ENCODE assay signal across 25 cellular contexts in the genomic region with DNA sequence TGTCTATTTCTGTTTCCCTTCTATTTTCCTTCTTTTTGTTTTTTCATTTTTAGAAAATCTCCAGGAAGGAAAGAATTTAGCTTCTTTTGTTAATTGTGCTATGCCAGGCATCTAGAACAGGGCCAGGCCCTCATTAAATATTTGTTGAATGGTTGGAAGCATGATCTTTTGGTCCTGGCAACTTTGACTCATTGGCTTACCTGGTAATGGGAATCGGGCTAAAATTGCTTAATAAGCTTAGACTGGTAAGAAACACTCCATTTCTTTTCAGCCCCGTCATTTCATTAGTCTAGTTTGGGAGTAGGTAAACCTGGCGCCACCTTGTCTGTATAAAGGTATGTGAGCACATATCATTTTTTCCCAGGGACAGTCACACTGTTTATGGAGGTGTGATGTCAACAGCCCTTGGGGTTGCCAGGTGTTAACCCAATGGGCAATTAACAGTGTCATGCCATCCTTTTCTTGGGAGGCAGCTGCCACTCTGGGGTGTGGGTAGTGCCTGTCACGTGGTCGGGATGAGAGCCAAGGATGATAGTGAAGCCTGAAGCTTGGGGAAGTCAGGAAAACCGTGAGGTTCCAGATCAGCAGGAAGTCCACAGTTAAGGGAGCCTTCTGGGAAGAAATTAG. TPM values are rescaled to one million over a fixed set of nuclear protein-coding genes. Genes with fewer than 3 reads are reported as not detected.
"Had no signal": no experiment of that assay in that cellular context is flagged by ENCODE, and none has a peak within 500 bp of the region (broad histone marks: within the 10 kb centered on the region; RNA-seq: fewer than 3 reads in every experiment).

No MANE protein-coding gene starts in this region.

- H3K27me3 Mint-ChIP-seq: dendritic cell treated with granulocyte-macrophage colony-stimulating factor and Interleukin-4, amounts not matched to agents 40 ng/mL and 50 ng/mL, for 4 days had no signal

- H3K27ac Mint-ChIP-seq: activated CD4-positive, alpha-beta memory T cell treated with anti-CD3 and anti-CD28 coated beads, Interleukin-2, amount 10 ng/mL, durations not matched to agents 7 days and 5 days; activated naive CD8-positive, alpha-beta T cell treated with anti-CD3 and anti-CD28 coated beads, Interleukin-2, amount 10 ng/mL, durations not matched to agents 7 days and 5 days; dendritic cell treated with granulocyte-macrophage colony-stimulating factor and Interleukin-4, amounts not matched to agents 40 ng/mL and 50 ng/mL, for 4 days; stimulated activated naive CD8-positive, alpha-beta T cell treated with anti-CD3 and anti-CD28 coated beads, Interleukin-15, amount 100 ng/mL, for 72 hours; T-helper 1 cell treated with Interleukin-12 subunit alpha and Interleukin-12 subunit beta and Interleukin-4 antibody, amounts not matched to agents 30 μg/mL and 1 μg/mL, for 36 hours; WTC11 had no signal

- DNase-seq: activated CD4-positive, alpha-beta memory T cell treated with anti-CD3 and anti-CD28 coated beads, Interleukin-2, amount 10 ng/mL, durations not matched to agents 7 days and 5 days; activated CD4-positive, alpha-beta T cell treated with anti-CD3 and anti-CD28 coated beads for 4 hours; activated gamma-delta T cell treated with Interleukin-2 at 50 U/mL for 16 hours; activated naive CD8-positive, alpha-beta T cell treated with anti-CD3 and anti-CD28 coated beads, Interleukin-2, amount 10 ng/mL, durations not matched to agents 7 days and 5 days; activated T-cell treated with anti-CD3 and anti-CD28 coated beads, Interleukin-2, amount 50 U/mL, for 4 hours; anterior cingulate cortex; brain microvascular endothelial cell; cerebellar nuclear complex; effector memory CD8-positive, alpha-beta T cell; erythroblast; heart right ventricle; left lung; mesendoderm; psoas muscle; stimulated activated CD4-positive, alpha-beta T cell treated with anti-CD3 and anti-CD28 coated beads, Interleukin-1b, Interleukin-23, amount 100 ng/mL, for 48 hours; stimulated activated naive CD8-positive, alpha-beta T cell treated with anti-CD3 and anti-CD28 coated beads, Interleukin-15, amount 100 ng/mL, for 72 hours had no signal

- H3K36me3 Mint-ChIP-seq: activated naive CD8-positive, alpha-beta T cell treated with anti-CD3 and anti-CD28 coated beads, Interleukin-2, amount 10 ng/mL, durations not matched to agents 7 days and 5 days; WTC11 had no signal

- H3K4me1 Mint-ChIP-seq: activated CD4-positive, alpha-beta memory T cell treated with anti-CD3 and anti-CD28 coated beads, Interleukin-2, amount 10 ng/mL, durations not matched to agents 7 days and 5 days; activated naive CD8-positive, alpha-beta T cell treated with anti-CD3 and anti-CD28 coated beads, Interleukin-2, amount 10 ng/mL, durations not matched to agents 7 days and 5 days; stimulated activated naive CD8-positive, alpha-beta T cell treated with anti-CD3 and anti-CD28 coated beads, Interleukin-15, amount 100 ng/mL, for 72 hours; WTC11 had no signal

- H3K4me3 Mint-ChIP-seq: activated CD4-positive, alpha-beta memory T cell treated with anti-CD3 and anti-CD28 coated beads, Interleukin-2, amount 10 ng/mL, durations not matched to agents 7 days and 5 days; activated naive CD8-positive, alpha-beta T cell treated with anti-CD3 and anti-CD28 coated beads, Interleukin-2, amount 10 ng/mL, durations not matched to agents 7 days and 5 days; activated T-cell treated with anti-CD3 and anti-CD28 coated beads, Interleukin-2, amount 50 U/mL, for 4 hours; dendritic cell treated with granulocyte-macrophage colony-stimulating factor and Interleukin-4, amounts not matched to agents 40 ng/mL and 50 ng/mL, for 4 days; effector memory CD8-positive, alpha-beta T cell; stimulated activated naive CD8-positive, alpha-beta T cell treated with anti-CD3 and anti-CD28 coated beads, Interleukin-15, amount 100 ng/mL, for 72 hours; T-helper 1 cell treated with Interleukin-12 subunit alpha and Interleukin-12 subunit beta and Interleukin-4 antibody, amounts not matched to agents 30 μg/mL and 1 μg/mL, for 36 hours; WTC11 had no signal

- H3K9me3 Mint-ChIP-seq: activated CD4-positive, alpha-beta memory T cell treated with anti-CD3 and anti-CD28 coated beads, Interleukin-2, amount 10 ng/mL, durations not matched to agents 7 days and 5 days; activated naive CD8-positive, alpha-beta T cell treated with anti-CD3 and anti-CD28 coated beads, Interleukin-2, amount 10 ng/mL, durations not matched to agents 7 days and 5 days; activated T-cell treated with anti-CD3 and anti-CD28 coated beads, Interleukin-2, amount 50 U/mL, for 4 hours; dendritic cell treated with granulocyte-macrophage colony-stimulating factor and Interleukin-4, amounts not matched to agents 40 ng/mL and 50 ng/mL, for 4 days; effector memory CD8-positive, alpha-beta T cell; stimulated activated naive CD8-positive, alpha-beta T cell treated with anti-CD3 and anti-CD28 coated beads, Interleukin-15, amount 100 ng/mL, for 72 hours; T-helper 1 cell treated with Interleukin-12 subunit alpha and Interleukin-12 subunit beta and Interleukin-4 antibody, amounts not matched to agents 30 μg/mL and 1 μg/mL, for 36 hours; WTC11 had no signal

- H3K27ac ChIP-seq: brain microvascular endothelial cell, gastroesophageal sphincter, heart right ventricle, left lung, psoas muscle, thoracic aorta had no signal

RNA-seq across cellular contexts. Expression of gene RNF222, which starts 28.6 kb away (rescaled TPM):
- total RNA-seq: heart right ventricle, left lung, osteocyte, psoas muscle, sciatic nerve, urinary bladder, WTC11 had no signal
- polyA plus RNA-seq: heart right ventricle, neural cell, psoas muscle, urinary bladder had no signal
